ENCODE assay signal across 3 cellular contexts in genomic region chr3:99829844-99830243, GRCh38.
TF ChIP-seq lines count a peak whose summit lies in the region.

No MANE protein-coding gene starts in this region.

TF ChIP-seq in A549, 52 proteins besides CTCF, POLR2A, EP300 and RAD21:
- TF ChIP-seq MAFK (IDR thresholded peaks at IDR 0.05; ENCODE audit: partially characterized antibody) (peak; percentile 86), TFCP2L1 (CRISPR knock-in tag; IDR thresholded peaks at IDR 0.05) (no peak), HMGXB4 (CRISPR knock-in tag; IDR thresholded peaks at IDR 0.05; ENCODE audit: borderline replicate concordance) (no peak), TP53 (CRISPR knock-in tag; IDR thresholded peaks at IDR 0.05) (no peak)

TF ChIP-seq in IMR-90, 13 proteins besides CTCF, POLR2A, EP300 and RAD21:
- TF ChIP-seq MAFK (IDR thresholded peaks at IDR 0.05; ENCODE audit: low read depth, low read length) (peak; percentile 76), USF2 (IDR thresholded peaks at IDR 0.05; ENCODE audit: low read depth, low read length) (no peak), CEBPB (IDR thresholded peaks at IDR 0.05; ENCODE audit: low read depth, low read length) (no peak), NFE2L2 (IDR thresholded peaks at IDR 0.05; ENCODE audit: low read depth, low read length) (no peak)

TF ChIP-seq in K562, 482 proteins besides CTCF, POLR2A, EP300 and RAD21:
- TF ChIP-seq ZNF398 (CRISPR knock-in tag; IDR thresholded peaks at IDR 0.05) (no peak), THRB (CRISPR knock-in tag; conservative IDR thresholded peaks at IDR 0.05) (no peak), PHF8 (IDR thresholded peaks at IDR 0.05; ENCODE audit: borderline replicate concordance, low read length) (no peak), THRA (IDR thresholded peaks at IDR 0.05) (no peak), KLF10 (CRISPR knock-in tag; IDR thresholded peaks at IDR 0.05) (no peak), ZNF75A (CRISPR knock-in tag; IDR thresholded peaks at IDR 0.05) (no peak), ZNF197 (CRISPR knock-in tag; IDR thresholded peaks at IDR 0.05; ENCODE audit: low read depth) (no peak), POLR2AphosphoS2 (IDR thresholded peaks at IDR 0.05; ENCODE audit: low read length) (no peak), CUX1 (CRISPR knock-in tag; IDR thresholded peaks at IDR 0.05) (no peak), C11orf30 (IDR thresholded peaks at IDR 0.05; ENCODE audit: low read depth) (peak; percentile 70), SMAD2 (IDR thresholded peaks at IDR 0.05; ENCODE audit: low read depth, low read length) (no peak), SMARCA5 (IDR thresholded peaks at IDR 0.05) (no peak), ZNF316 (IDR thresholded peaks at IDR 0.05) (peak; percentile 78), ZEB2 (IDR thresholded peaks at IDR 0.05) (no peak), GABPB1 (CRISPR knock-in tag; IDR thresholded peaks at IDR 0.05) (no peak), AFF1 (IDR thresholded peaks at IDR 0.05; ENCODE audit: low read depth in 1 of 2, partially characterized antibody in 2 of 2) (no peak), ZFPM2 (CRISPR knock-in tag; IDR thresholded peaks at IDR 0.05) (no peak), MAFG (tag; conservative IDR thresholded peaks at IDR 0.05) (peak; percentile 55; the same call in 1 of the 2 replicates), E2F1 (CRISPR knock-in tag; IDR thresholded peaks at IDR 0.05) (no peak), HDAC2 (IDR thresholded peaks at IDR 0.05) (no peak), FOXM1 (IDR thresholded peaks at IDR 0.05; ENCODE audit: low read depth) (no peak), FOXM1 (CRISPR knock-in tag; IDR thresholded peaks at IDR 0.05; ENCODE audit: low read depth) (no peak), POLR2G (IDR thresholded peaks at IDR 0.05; ENCODE audit: low read depth, low read length) (no peak), MAFF (IDR thresholded peaks at IDR 0.05; ENCODE audit: low read length) (peak; percentile 50), ZNF41 (CRISPR knock-in tag; conservative IDR thresholded peaks at IDR 0.05) (no peak), ATF6 (CRISPR knock-in tag; IDR thresholded peaks at IDR 0.05) (no peak), PTBP1 (IDR thresholded peaks at IDR 0.05; ENCODE audit: low read depth, low read length) (no peak), KLF16 (IDR thresholded peaks at IDR 0.05) (no peak)
